ENCODE assay signal across 7 cellular contexts in the genomic region with DNA sequence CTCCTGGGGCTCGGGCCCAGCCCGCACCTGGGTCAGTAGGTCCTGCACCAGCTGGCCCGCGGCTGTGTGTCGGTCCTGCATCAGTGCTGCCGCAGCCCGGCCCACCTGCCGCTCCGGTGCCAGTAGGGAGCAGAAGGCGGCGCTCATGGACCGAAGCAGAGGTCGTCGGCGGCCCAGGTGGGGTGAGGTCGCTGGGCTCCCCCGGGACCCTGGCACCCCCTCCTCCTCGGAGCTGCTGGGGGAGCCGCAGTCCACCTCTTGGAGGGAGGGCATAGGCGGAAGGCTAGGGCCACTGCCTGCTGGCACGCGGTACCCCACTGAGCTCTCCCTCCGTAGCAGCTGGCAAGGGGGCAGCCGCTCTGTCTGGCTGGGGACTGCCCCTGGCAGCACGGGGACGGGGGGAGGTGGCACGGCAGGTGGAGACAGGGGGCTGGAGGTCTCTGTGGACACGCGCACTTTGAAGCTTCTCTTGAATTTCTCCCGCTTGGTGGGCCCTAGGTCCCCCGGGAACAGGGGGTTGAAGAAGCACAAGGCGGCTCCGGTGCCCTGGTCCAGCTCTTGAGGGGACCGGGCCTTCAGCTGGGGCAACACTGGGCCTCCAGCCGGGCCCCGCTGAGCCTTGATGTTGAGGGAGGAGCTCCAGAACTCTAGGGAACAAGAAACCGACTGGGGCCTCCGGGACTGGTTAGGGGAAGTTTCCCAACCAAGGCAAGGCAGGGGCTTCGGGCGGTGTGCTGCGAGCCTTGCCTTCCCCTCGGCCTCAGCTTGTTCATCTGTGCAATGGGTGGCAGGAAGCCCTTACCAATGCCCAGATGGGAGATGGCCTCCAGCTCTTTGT. TPM values are rescaled to one million over a fixed set of nuclear protein-coding genes. Genes with fewer than 3 reads are reported as not detected.
A peak's percentile ranks its signal among the peaks of the same experiment; 100 is the strongest.
DNase-seq lines count a peak whose midpoint lies in the region; TF ChIP-seq lines count a peak whose summit lies in the region.
"Had no signal": no experiment of that assay in that cellular context is flagged by ENCODE, and none has a peak within 500 bp of the region (broad histone marks: within the 10 kb centered on the region; RNA-seq: fewer than 3 reads in every experiment).

No MANE protein-coding gene starts in this region.

- H3K27ac ChIP-seq in trophoblast cell (ENCODE audit: low read depth, low read length) = no peak overlapping the region

- H3K27me3 ChIP-seq in trophoblast cell (ENCODE audit: insufficient read depth, low read length) = no peaks in the 10 kb centered on the region

- TF ChIP-seq CTCF in NB4 (IDR thresholded peaks at IDR 0.05; ENCODE audit: low read depth, low read length) (no peak), cardiac fibroblast (IDR thresholded peaks at IDR 0.05; ENCODE audit: low read depth, low read length) (no peak)

- H3K4me3 ChIP-seq in NB4 (ENCODE audit: low read depth, low read length) = peak overlapping the region; percentile 78
- peak overlapping the region; percentile 68 to 74 for H3K4me3 ChIP-seq in cardiac fibroblast (replicated peaks in 1 of 2; ENCODE audit: low read depth in 2 of 2, low read length in 2 of 2)
- H3K4me3 ChIP-seq in trophoblast cell (ENCODE audit: low read depth, low read length) = no peak overlapping the region

- H3K9ac ChIP-seq in trophoblast cell (ENCODE audit: low read length) = no peak overlapping the region

- H3K18ac ChIP-seq in trophoblast cell (ENCODE audit: low read length) = no peak overlapping the region

- H3K79me2 ChIP-seq in trophoblast cell (ENCODE audit: control insufficient read depth, insufficient read depth, low read length, poor library complexity) = peaks cover 4% of the 10 kb centered on the region

- no peak overlapping the region for H3K4ac ChIP-seq in trophoblast cell (ENCODE audit: low read depth, low read length)

- no peak overlapping the region for H3K14ac ChIP-seq in trophoblast cell (ENCODE audit: low read length)

- H4K8ac ChIP-seq in trophoblast cell (ENCODE audit: low read depth, low read length) = no peak overlapping the region

- TF ChIP-seq POLR2A in NB4 (IDR thresholded peaks at IDR 0.05; ENCODE audit: extremely low read depth, insufficient read length) = peak; percentile 13

- peak; percentile 92 for DNase-seq in NB4 (ENCODE audit: low read depth)
- DNase-seq in cardiac fibroblast (ENCODE audit: low read depth in 2 of 2) = peak in 1 of 2 donors; percentile 45
- no peak for DNase-seq in trophoblast cell
- DNase-seq in activated CD4-positive, alpha-beta T cell treated with anti-CD3 and anti-CD28 coated beads, Interleukin-2, amount 50 U/mL, for 1 hour = no peak
- no peak for DNase-seq in hepatic stellate cell (ENCODE audit: low spot score)
- no peak for DNase-seq in cortex of kidney (lab: John Stamatoyannopoulos, UW)
- DNase-seq: OCI-M1 had no signal

- no peak overlapping the region for H2BK5ac ChIP-seq in trophoblast cell (ENCODE audit: low read depth, low read length, poor library complexity)

- peaks cover 13 to 15% of the 10 kb centered on the region in 2 experiments for H3K4me1 ChIP-seq in trophoblast cell (ENCODE audit: control insufficient read depth in 1 of 2, insufficient read depth in 2 of 2, low read length in 2 of 2)

- no peak overlapping the region for H3K23ac ChIP-seq in trophoblast cell (ENCODE audit: low read length)

- H2AK5ac ChIP-seq in trophoblast cell (ENCODE audit: low read length) = peak overlapping the region; percentile 11

- peaks cover 25 to 34% of the 10 kb centered on the region in 2 experiments for H3K36me3 ChIP-seq in trophoblast cell (ENCODE audit: control insufficient read depth in 1 of 2, insufficient read depth in 2 of 2, low read length in 2 of 2)

- H2BK120ac ChIP-seq in trophoblast cell (ENCODE audit: insufficient read depth, low read length, poor library complexity) = no peak overlapping the region

- peaks cover 7% of the 10 kb centered on the region for H3K79me1 ChIP-seq in trophoblast cell (ENCODE audit: low read length)

- no peaks in the 10 kb centered on the region for H3K9me3 ChIP-seq in trophoblast cell (ENCODE audit: insufficient read depth, low read depth, low read length)

- peak overlapping the region; percentile 25 for H2BK12ac ChIP-seq in trophoblast cell (ENCODE audit: low read length)

- peak overlapping the region; percentile 84 for H3K4me2 ChIP-seq in trophoblast cell (ENCODE audit: low read length)

- no CpG with 5 or more reads among the region's 42 CpGs for WGBS in trophoblast cell (ENCODE audit: extremely low coverage, insufficient coverage, insufficient read length)

- H2AFZ ChIP-seq in trophoblast cell (ENCODE audit: insufficient read depth, low read length, poor library complexity) = no peak overlapping the region

- no peak overlapping the region for H4K12ac ChIP-seq in trophoblast cell (ENCODE audit: low read depth, low read length)

- no peak overlapping the region for H4K91ac ChIP-seq in trophoblast cell (ENCODE audit: low read depth, low read length)

RNA-seq across cellular contexts. Expression of a gene that starts 1.4 kb away (rescaled TPM):
- polyA plus RNA-seq in trophoblast cell (2013) = 3.6 and 3.7 TPM in 2 replicates

RNA-seq across cellular contexts. Expression of a gene that starts 10.1 kb away (rescaled TPM):
- 39.3 and 39.5 TPM in 2 replicates for polyA plus RNA-seq in trophoblast cell (2013)

RNA-seq across cellular contexts. Expression of a gene that starts 12.6 kb away (rescaled TPM):
- 15.7 and 15.9 TPM in 2 replicates for polyA plus RNA-seq in trophoblast cell (2013)

RNA-seq across cellular contexts. Expression of a gene that starts 18.0 kb away (rescaled TPM):
- polyA plus RNA-seq in trophoblast cell (2013) = 22.3 and 23.5 TPM in 2 replicates

RNA-seq across cellular contexts. Expression of a gene that starts 36.7 kb away (rescaled TPM):
- 15.3 and 16.0 TPM in 2 replicates for polyA plus RNA-seq in trophoblast cell (2013)
